In the genomic region with DNA sequence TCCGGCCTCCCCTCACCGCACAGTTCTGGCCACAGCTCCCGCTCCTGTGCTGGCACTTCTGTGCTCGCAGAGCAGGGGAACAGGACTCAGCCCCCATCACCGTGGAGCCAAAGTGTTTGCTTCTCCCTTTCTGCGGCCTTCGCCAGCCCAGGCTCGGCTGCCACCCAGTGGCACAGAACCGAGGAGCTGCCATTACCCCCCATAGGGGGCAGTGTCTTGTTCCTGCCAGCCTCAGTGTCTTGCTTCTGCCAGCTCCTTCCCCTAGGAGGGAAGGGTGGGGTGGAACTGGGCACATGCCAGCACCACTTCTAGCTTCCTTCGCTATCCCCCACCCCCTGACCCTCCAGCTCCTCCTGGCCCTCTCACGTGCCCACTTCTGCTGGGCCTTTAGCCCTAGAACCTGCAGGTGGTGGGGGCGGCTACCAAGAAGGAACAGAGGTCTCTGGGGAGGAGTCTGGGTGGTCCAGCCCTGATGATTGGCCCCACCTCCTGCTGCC, we compare ENCODE assay signal across 9 cellular contexts. TPM values are rescaled to one million over a fixed set of nuclear protein-coding genes. Genes with fewer than 3 reads are reported as not detected.
DNase-seq lines count a peak whose midpoint lies in the region; ATAC-seq and TF ChIP-seq lines count a peak whose summit lies in the region.
"Had no signal": no experiment of that assay in that cellular context is flagged by ENCODE, and none has a peak within 500 bp of the region (broad histone marks: within the 10 kb centered on the region; RNA-seq: fewer than 3 reads in every experiment).

No MANE protein-coding gene starts in this region.

- H3K4me1 ChIP-seq in lung (ENCODE audit: control insufficient read depth in 2 of 2, insufficient read depth in 2 of 2, low read length in 2 of 2) = peaks cover 2 to 4% of the 10 kb centered on the region in 2 donors
- no peaks in the 10 kb centered on the region for H3K4me1 ChIP-seq in aorta (ENCODE audit: control insufficient read depth in 1 of 2, insufficient read depth in 2 of 2, low read length in 2 of 2)

- CTCF ChIA-PET in activated naive CD4-positive, alpha-beta T cell treated with anti-CD3 and anti-CD28 coated beads for 36 hours (lab: Charles Lee) = interaction anchor here (0.9 to 2.9 kb wide), 8 partner anchors 8 to 180 kb away, joined by 3 to 10 read pairs (median 4); partner anchors contain the start of gene EXOC3L1

- intact Hi-C loops in activated naive CD4-positive, alpha-beta T cell treated with anti-CD3 and anti-CD28 coated beads for 36 hours (cut with micrococcal nuclease) = no loop called here
- intact Hi-C loops in aorta (cut with DNase I) = no loop called here

- DNase-seq in activated naive CD4-positive, alpha-beta T cell treated with anti-CD3 and anti-CD28 coated beads for 36 hours = peak; percentile 33
- DNase-seq in activated naive CD4-positive, alpha-beta T cell treated with anti-CD3 and anti-CD28 coated beads, Interleukin-2, amount 50 U/mL, for 16 hours = no peak
- DNase-seq in NCI-H2171 (lab: John Stamatoyannopoulos, UW) = peak; percentile 64
- no peak for DNase-seq in choroid plexus epithelial cell (ENCODE audit: low read depth)
- DNase-seq in lung (ENCODE audit: low spot score) = peak; percentile 59
- no peak for DNase-seq in aorta

- H3K27me3 Mint-ChIP-seq in activated naive CD4-positive, alpha-beta T cell treated with anti-CD3 and anti-CD28 coated beads for 36 hours (ENCODE audit: low read depth) = no peaks in the 10 kb centered on the region
- H3K27me3 Mint-ChIP-seq: central memory CD8-positive, alpha-beta T cell had no signal

- TF ChIP-seq POLR2A in GM18505 (IDR thresholded peaks at IDR 0.05; ENCODE audit: borderline replicate concordance, extremely low read depth, insufficient read depth, insufficient read length) = no peak

- H3K4me1 Mint-ChIP-seq in activated naive CD4-positive, alpha-beta T cell treated with anti-CD3 and anti-CD28 coated beads for 36 hours (ENCODE audit: low read depth) = peaks cover 29% of the 10 kb centered on the region

- H3K36me3 ChIP-seq in lung (ENCODE audit: control insufficient read depth in 2 of 2, insufficient read depth in 2 of 2, low read length in 2 of 2) = peaks cover 21 to 72% of the 10 kb centered on the region in 2 donors
- peaks cover 0 to 15% of the 10 kb centered on the region in 2 donors for H3K36me3 ChIP-seq in aorta (ENCODE audit: control insufficient read depth in 1 of 2, insufficient read depth in 2 of 2, low read length in 1 of 2)

- H3K9me3 ChIP-seq in lung (ENCODE audit: control insufficient read depth in 2 of 2, insufficient read depth in 1 of 2, low read length in 1 of 2) (no peaks in the 10 kb centered on the region), aorta (ENCODE audit: control insufficient read depth, low read length) (no peaks in the 10 kb centered on the region)

- H3K9me3 Mint-ChIP-seq in activated naive CD4-positive, alpha-beta T cell treated with anti-CD3 and anti-CD28 coated beads for 36 hours = no peaks in the 10 kb centered on the region
- H3K9me3 Mint-ChIP-seq: central memory CD8-positive, alpha-beta T cell had no signal

- H3K27me3 ChIP-seq in lung (ENCODE audit: control insufficient read depth, insufficient read depth) (no peaks in the 10 kb centered on the region), aorta (ENCODE audit: control insufficient read depth in 1 of 2, insufficient read depth in 2 of 2, low read length in 1 of 2) (no peaks in the 10 kb centered on the region)

- H3K4me3 ChIP-seq in choroid plexus epithelial cell (ENCODE audit: low read depth, low read length) = no peak overlapping the region
- H3K4me3 ChIP-seq in lung = no peak overlapping the region
- H3K4me3 ChIP-seq in aorta (ENCODE audit: low read length in 2 of 2) = no peak overlapping the region

- 43 to 51% methylated on average over 11 to 12 of the region's 12 CpGs for WGBS in lung, 2 donors
- 41 to 43% methylated on average over 12 of the region's 12 CpGs for WGBS in aorta, 2 donors

- peak; percentile 35 for ATAC-seq in lung (ENCODE audit: insufficient read depth, low FRiP score)
- ATAC-seq in aorta (ENCODE audit: low FRiP score) = peak; percentile 4
- no peak for ATAC-seq in HG03045 (IDR thresholded peaks at IDR 0.05; ENCODE audit: unreplicated experiment)
- ATAC-seq in GM18505 (IDR thresholded peaks at IDR 0.05; ENCODE audit: unreplicated experiment) = no peak

- H3K36me3 Mint-ChIP-seq in activated naive CD4-positive, alpha-beta T cell treated with anti-CD3 and anti-CD28 coated beads for 36 hours (ENCODE audit: low read depth) = peaks cover 27% of the 10 kb centered on the region

- no peak overlapping the region for H3K27ac Mint-ChIP-seq in activated naive CD4-positive, alpha-beta T cell treated with anti-CD3 and anti-CD28 coated beads for 36 hours

- TF ChIP-seq CTCF in choroid plexus epithelial cell (conservative IDR thresholded peaks at IDR 0.05; ENCODE audit: low read depth, low read length) = peak; percentile 66
- peak; percentile 46 for TF ChIP-seq CTCF in lung (IDR thresholded peaks at IDR 0.05; ENCODE audit: control extremely low read depth, extremely low read depth)

- H3K27ac ChIP-seq in lung (ENCODE audit: low read depth in 1 of 2, low read length in 1 of 2) (no peak overlapping the region), aorta (ENCODE audit: low read depth in 1 of 2, low read length in 2 of 2) (no peak overlapping the region)

- H3K4me3 Mint-ChIP-seq in activated naive CD4-positive, alpha-beta T cell treated with anti-CD3 and anti-CD28 coated beads for 36 hours = no peak overlapping the region
- H3K4me3 Mint-ChIP-seq: central memory CD8-positive, alpha-beta T cell had no signal

RNA-seq across cellular contexts. Expression of gene ELMO3, which starts 0.6 kb away (rescaled TPM):
- 1 to 10 TPM; 3.8 to 4.4 TPM for total RNA-seq in activated naive CD4-positive, alpha-beta T cell treated with anti-CD3 and anti-CD28 coated beads for 36 hours
- 10 to 100 TPM in 1 of 2 donors, 1 to 10 TPM in 1; 6.5 to 22.5 TPM for total RNA-seq in lung
- 10 to 100 TPM; 13.3 to 17.7 TPM for polyA plus RNA-seq in lung
- 1 to 10 TPM in 1 of 2 donors, under 1 TPM in 1; 0.97 to 3.4 TPM for total RNA-seq in aorta
- polyA plus RNA-seq in aorta = 1 to 10 TPM; 5.8 to 7.4 TPM

RNA-seq across cellular contexts. Expression of gene E2F4, which starts 6.3 kb away (rescaled TPM):
- 10 to 100 TPM; 65.1 to 66.5 TPM for total RNA-seq in activated naive CD4-positive, alpha-beta T cell treated with anti-CD3 and anti-CD28 coated beads for 36 hours
- total RNA-seq in lung = 10 to 100 TPM; 27.8 to 68.2 TPM
- 10 to 100 TPM; 44.5 to 86.1 TPM for polyA plus RNA-seq in lung
- 10 to 100 TPM; 54.2 to 58.1 TPM for total RNA-seq in aorta
- 10 to 100 TPM; 27.9 to 50.2 TPM for polyA plus RNA-seq in aorta

RNA-seq across cellular contexts. Expression of gene EXOC3L1, which starts 8.3 kb away (rescaled TPM):
- total RNA-seq in activated naive CD4-positive, alpha-beta T cell treated with anti-CD3 and anti-CD28 coated beads for 36 hours = not detected
- total RNA-seq in lung (10 to 100 TPM; 11.4 to 16.5 TPM), aorta (1 to 10 TPM; 1.3 to 4.4 TPM)
- polyA plus RNA-seq in lung (10 to 100 TPM in 1 of 2 donors, 1 to 10 TPM in 1; 9.7 to 12.6 TPM), aorta (1 to 10 TPM in 1 of 2 donors, under 1 TPM in 1; 0.51 to 1.8 TPM)

RNA-seq across cellular contexts. Expression of gene MATCAP1, which starts 14.5 kb away (rescaled TPM):
- 10 to 100 TPM; 21.9 to 24.0 TPM for total RNA-seq in activated naive CD4-positive, alpha-beta T cell treated with anti-CD3 and anti-CD28 coated beads for 36 hours
- total RNA-seq in lung (10 to 100 TPM; 33.1 to 41.8 TPM), aorta (10 to 100 TPM; 18.1 to 33.8 TPM)
- polyA plus RNA-seq in lung (10 to 100 TPM; 18.5 to 18.8 TPM), aorta (10 to 100 TPM in 1 of 2 donors, 1 to 10 TPM in 1; 3.0 to 45.7 TPM)

RNA-seq across cellular contexts. Expression of gene NOL3, which starts 27.9 kb away (rescaled TPM):
- 1 to 10 TPM; 3.8 to 4.4 TPM for total RNA-seq in activated naive CD4-positive, alpha-beta T cell treated with anti-CD3 and anti-CD28 coated beads for 36 hours
- total RNA-seq in lung (10 to 100 TPM; 25.3 to 51.9 TPM), aorta (10 to 100 TPM; 24.4 to 47.2 TPM)
- polyA plus RNA-seq in lung (10 to 100 TPM; 35.5 to 46.8 TPM), aorta (100 to 1,000 TPM in 1 of 2 donors, 10 to 100 TPM in 1; 67.5 to 122 TPM)

Comparison
In these comparisons a context has a peak if more than half of its experiments do, and no peak if none do; other contexts are left out.
1. DNase-seq: peak in activated naive CD4-positive, alpha-beta T cell treated with anti-CD3 and anti-CD28 coated beads for 36 hours (single experiment), NCI-H2171 (single experiment) and lung (single experiment); none in activated naive CD4-positive, alpha-beta T cell treated with anti-CD3 and anti-CD28 coated beads, Interleukin-2, amount 50 U/mL, for 16 hours (single experiment), choroid plexus epithelial cell (single experiment) and aorta (0 of 2).
2. ATAC-seq: peak in lung (single experiment) and aorta (single experiment); none in HG03045 (single experiment) and GM18505 (single experiment).